25 cellular contexts compared by ENCODE assay signal in the genomic region with DNA sequence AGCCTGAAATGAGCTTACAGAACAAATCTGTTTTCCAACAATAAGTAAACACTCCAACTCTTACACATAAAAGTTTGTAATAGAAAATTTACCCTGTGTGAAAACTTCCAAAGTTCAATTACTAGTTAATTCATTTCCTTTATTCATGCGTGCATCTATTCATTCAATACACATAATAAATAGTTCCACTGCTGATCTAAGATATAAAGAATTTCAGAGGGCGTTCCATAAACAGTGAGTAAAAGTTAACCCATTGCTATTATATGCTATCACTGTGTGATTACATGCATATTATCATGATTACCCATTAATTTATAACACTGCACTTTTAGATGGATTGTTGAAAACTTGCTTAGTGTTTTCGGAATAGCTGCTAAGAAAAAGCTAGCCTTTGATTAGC. TPM values are rescaled to one million over a fixed set of nuclear protein-coding genes. Genes with fewer than 3 reads are reported as not detected.
A peak's percentile ranks its signal among the peaks of the same experiment; 100 is the strongest.
DNase-seq lines count a peak whose midpoint lies in the region; ATAC-seq, FAIRE-seq and TF ChIP-seq lines count a peak whose summit lies in the region.
"Had no signal": no experiment of that assay in that cellular context is flagged by ENCODE, and none has a peak within 500 bp of the region (broad histone marks: within the 10 kb centered on the region; RNA-seq: fewer than 3 reads in every experiment).

No MANE protein-coding gene starts in this region.

- H4K20me1 ChIP-seq in PC-3 (ENCODE audit: low read length), result no peaks in the 10 kb centered on the region
- H4K20me1 ChIP-seq: BLaER1 treated with 17β-estradiol and CSF1 and Interleukin-3, amounts not matched to agents 10 nM and 100 nM had no signal

- no TSS peak for BruUV-seq in PC-3 (replicated peaks; lab: Mats Ljungman, UMichigan)

- H3K36me3 ChIP-seq in PC-3 (ENCODE audit: low read depth, low read length), result no peaks in the 10 kb centered on the region
- H3K36me3 ChIP-seq in bronchial epithelial cell (ENCODE audit: control insufficient read depth, insufficient read depth, low read length), result no peaks in the 10 kb centered on the region
- H3K36me3 ChIP-seq: BE2C; BLaER1 treated with 17β-estradiol and CSF1 and Interleukin-3, amounts not matched to agents 10 nM and 100 nM; HAP-1 had no signal

- POLR2A ChIA-PET in PC-3 (lab: Charles Lee; ENCODE audit: unreplicated experiment), result interaction anchor here (0.5 kb wide), 1 partner anchor 20 kb away, joined by 10 read pairs; no protein-coding TSS in a partner anchor

- no peaks in the 10 kb centered on the region for H3K79me2 ChIP-seq in PC-3 (ENCODE audit: low read length)

- no peak overlapping the region for H3K4me3 ChIP-seq in PC-3 (ENCODE audit: low read length)
- no peak overlapping the region for H3K4me3 ChIP-seq in bronchial epithelial cell (ENCODE audit: low read depth, low read length)
- H3K4me3 ChIP-seq: A549; BLaER1 treated with 17β-estradiol and CSF1 and Interleukin-3, amounts not matched to agents 10 nM and 100 nM; HAP-1 had no signal

- H2AFZ ChIP-seq in PC-3 (ENCODE audit: low read length), result 0 out of 2 replicates have a peak overlapping the region, but pooled peaks have one; percentile 9

- CTCF ChIA-PET in PC-3 (lab: Charles Lee), result no interaction called here

- no peaks in the 10 kb centered on the region for H3K9me3 ChIP-seq in PC-3 (ENCODE audit: low read length)
- H3K9me3 ChIP-seq: A549, BE2C, HAP-1 had no signal

- TF ChIP-seq CTCF in PC-3 (conservative IDR thresholded peaks at IDR 0.05; ENCODE audit: low read depth, low read length), result no peak
- no peak for TF ChIP-seq CTCF in bronchial epithelial cell (IDR thresholded peaks at IDR 0.05; ENCODE audit: insufficient read depth, low read length, severe bottlenecking)

- H3K4me2 ChIP-seq in PC-3 (ENCODE audit: low read length), result peak overlapping the region; percentile 2; the same call in 1 of the 2 replicates
- H3K4me2 ChIP-seq: A549; BLaER1 treated with 17β-estradiol and CSF1 and Interleukin-3, amounts not matched to agents 10 nM and 100 nM had no signal

- peaks cover 12% of the 10 kb centered on the region; the same call in 1 of the 2 replicates for H3K4me1 ChIP-seq in PC-3 (ENCODE audit: insufficient read depth, low read length)
- H3K4me1 ChIP-seq: A549, BE2C, HAP-1 had no signal

- FAIRE-seq in bronchial epithelial cell (lab: Jason Lieb, UNC), result no peak
- FAIRE-seq: A549, G401.6, GM12892, H54 had no signal

- H3K27ac ChIP-seq in PC-3 (ENCODE audit: low read length), result 0 out of 2 replicates have a peak overlapping the region, but pooled peaks have one; percentile 9
- H3K27ac ChIP-seq: A549; BLaER1 treated with 17β-estradiol and CSF1 and Interleukin-3, amounts not matched to agents 10 nM and 100 nM had no signal

- no peaks in the 10 kb centered on the region for H3K9me2 ChIP-seq in PC-3 (replicated peaks; ENCODE audit: low read length)

- no peaks in the 10 kb centered on the region for H3K27me3 ChIP-seq in PC-3 (ENCODE audit: low read length)
- no peaks in the 10 kb centered on the region for H3K27me3 ChIP-seq in bronchial epithelial cell (ENCODE audit: control insufficient read depth, insufficient read depth, low read length)
- H3K27me3 ChIP-seq: BE2C; BLaER1 treated with 17β-estradiol and CSF1 and Interleukin-3, amounts not matched to agents 10 nM and 100 nM had no signal

- peak; percentile 76 for ATAC-seq in PC-3
- ATAC-seq: A549 had no signal

- no peak overlapping the region for H3K9ac ChIP-seq in PC-3 (ENCODE audit: low read length)
- H3K9ac ChIP-seq: BLaER1 treated with 17β-estradiol and CSF1 and Interleukin-3, amounts not matched to agents 10 nM and 100 nM had no signal

- peak; percentile 20 for DNase-seq in COLO829 (ENCODE audit: low spot score)
- peak; percentile 3 for DNase-seq in ELR (ENCODE audit: low read depth)
- DNase-seq in PC-3, result peak; percentile 58
- peak; percentile 50 for DNase-seq in bronchial epithelial cell (ENCODE audit: low read depth)
- no peak for DNase-seq in DMS53 treated with DMSO at 0.1 percent for 48 hours (lab: John Stamatoyannopoulos, UW; ENCODE audit: unreplicated experiment)
- DNase-seq in DMS 273 (lab: John Stamatoyannopoulos, UW; ENCODE audit: unreplicated experiment), result no peak
- no peak for DNase-seq in T-helper 1 cell
- DNase-seq: 8988T; ACHN; AML-193; BE2C; Calu3; CD4-positive, alpha-beta T cell; CD8-positive, alpha-beta memory T cell; COR-L47; DMS153; DMS79; GOT3; HFFc6 had no signal

- intact Hi-C loops in PC-3 (cut with micrococcal nuclease), result loop anchor here (2.0 kb wide), 1 partner anchor 15 kb away; no protein-coding TSS in a partner anchor

- H3F3A ChIP-seq in PC-3 (ENCODE audit: low read length, unreplicated experiment), result no peaks in the 10 kb centered on the region

RNA-seq across cellular contexts. Expression of a gene that starts 36.2 kb away (rescaled TPM):
- total RNA-seq in PC-3 (2014; rRNA removed) (13.8 and 15.4 TPM in 2 replicates), bronchial epithelial cell (6.7 and 6.8 TPM in 2 replicates)

Comparison
In these comparisons a context has a peak if more than half of its experiments do, and no peak if none do; other contexts are left out.
1. DNase-seq: peak in COLO829 (single experiment), ELR (single experiment), PC-3 (single experiment) and bronchial epithelial cell (single experiment); none in DMS53 treated with DMSO at 0.1 percent for 48 hours (single experiment), DMS 273 (single experiment) and T-helper 1 cell (0 of 5).